In genomic region chr5:157543825-157544622, GRCh38 we compare ENCODE assay signal across 9 cellular contexts. TPM values are rescaled to one million over a fixed set of nuclear protein-coding genes. Genes with fewer than 3 reads are reported as not detected.
DNase-seq lines count a peak whose midpoint lies in the region; ATAC-seq and TF ChIP-seq lines count a peak whose summit lies in the region.
"Had no signal": no experiment of that assay in that cellular context is flagged by ENCODE, and none has a peak within 500 bp of the region (broad histone marks: within the 10 kb centered on the region; RNA-seq: fewer than 3 reads in every experiment).

No MANE protein-coding gene starts in this region.

- H2AK5ac ChIP-seq in IMR-90 (ENCODE audit: low read depth, low read length) = peak overlapping the region; percentile 69

- dilution Hi-C loops in IMR-90 (cut with HindIII; ENCODE audit: low sequenced_read_pairs, unreplicated experiment) = no loop called here

- H3K14ac ChIP-seq in IMR-90 (replicated peaks; ENCODE audit: low read depth, low read length) = peak overlapping the region; percentile 80

- peak overlapping the region; percentile 84 for H3K4ac ChIP-seq in IMR-90 (ENCODE audit: low read depth, low read length)

- no peaks in the 10 kb centered on the region for H3K9me3 ChIP-seq in CD4-positive, alpha-beta T cell (ENCODE audit: control insufficient read depth, low read length)
- no peaks in the 10 kb centered on the region for H3K9me3 ChIP-seq in IMR-90 (ENCODE audit: control insufficient read depth, insufficient read depth, low read length)

- peaks cover 58% of the 10 kb centered on the region for H3K4me1 ChIP-seq in IMR-90 (ENCODE audit: control insufficient read depth, insufficient read depth, low read length)

- H2BK20ac ChIP-seq in IMR-90 (ENCODE audit: low read depth, low read length) = peak overlapping the region; percentile 86; the same call in 1 of the 2 replicates

- ATAC-seq in CD4-positive, alpha-beta T cell (ENCODE audit: poor library complexity) = peak; percentile 6
- peak; percentile 53 for ATAC-seq in IMR-90 (ENCODE audit: low read depth)
- ATAC-seq in central memory CD8-positive, alpha-beta T cell (replicated peaks; ENCODE audit: extremely low read depth, poor library complexity, severe bottlenecking) = no peak
- no peak for ATAC-seq in Right ventricle myocardium inferior

- in situ Hi-C loops in IMR-90 (cut with MboI; ENCODE audit: low sequenced_read_pairs) = no loop called here

- peak overlapping the region; percentile 87 for H3K27ac Mint-ChIP-seq in CD4-positive, alpha-beta T cell
- peak overlapping the region; percentile 89 for H3K27ac Mint-ChIP-seq in central memory CD8-positive, alpha-beta T cell (ENCODE audit: low read depth)
- H3K27ac Mint-ChIP-seq in neural crest cell (ENCODE audit: unreplicated experiment) = peak overlapping the region; percentile 38

- POLR2A ChIA-PET in CD4-positive, alpha-beta T cell (lab: Charles Lee) = interaction anchor here (0.7 to 0.8 kb wide), 2 partner anchors 25 to 52 kb away, joined by 3 to 5 read pairs; no protein-coding TSS in a partner anchor
- POLR2A ChIA-PET in IMR-90 (lab: Charles Lee; ENCODE audit: unreplicated experiment) = no interaction called here

- peaks cover 35 to 82% of the 10 kb centered on the region in 2 experiments; a peak in 3 of 4 replicates for H3K79me1 ChIP-seq in IMR-90 (ENCODE audit: low read depth in 1 of 2, low read length in 2 of 2)

- peak overlapping the region; percentile 87 for H2BK120ac ChIP-seq in IMR-90 (ENCODE audit: low read depth, low read length)

- no peak overlapping the region for H2AK9ac ChIP-seq in IMR-90 (replicated peaks; ENCODE audit: low read depth, low read length, poor library complexity)

- H3K9ac ChIP-seq in IMR-90 (ENCODE audit: low read depth, low read length) = peak overlapping the region; percentile 51

- H3K4me3 Mint-ChIP-seq in CD4-positive, alpha-beta T cell = peak overlapping the region; percentile 61
- peak overlapping the region; percentile 68 for H3K4me3 Mint-ChIP-seq in central memory CD8-positive, alpha-beta T cell
- no peak overlapping the region for H3K4me3 Mint-ChIP-seq in neural crest cell

- no peaks in the 10 kb centered on the region for H3K27me3 Mint-ChIP-seq in CD4-positive, alpha-beta T cell
- H3K27me3 Mint-ChIP-seq in central memory CD8-positive, alpha-beta T cell = no peaks in the 10 kb centered on the region
- H3K27me3 Mint-ChIP-seq in neural crest cell (ENCODE audit: low read depth) = no peaks in the 10 kb centered on the region

- H3K36me3 ChIP-seq in IMR-90 (ENCODE audit: control insufficient read depth, insufficient read depth, low read length) = peaks cover 3% of the 10 kb centered on the region

- peaks cover 15% of the 10 kb centered on the region; the same call in 1 of the 2 replicates for H4K20me1 ChIP-seq in IMR-90 (ENCODE audit: insufficient read depth, low read length)

- H3K36me3 Mint-ChIP-seq in CD4-positive, alpha-beta T cell (ENCODE audit: low read depth) = no peaks in the 10 kb centered on the region
- H3K36me3 Mint-ChIP-seq in central memory CD8-positive, alpha-beta T cell (ENCODE audit: insufficient read depth) = no peaks in the 10 kb centered on the region
- H3K36me3 Mint-ChIP-seq in neural crest cell (ENCODE audit: low read depth) = peaks cover 5% of the 10 kb centered on the region

- H3K9me1 ChIP-seq in IMR-90 (ENCODE audit: insufficient read depth, low read length) = peaks cover 31% of the 10 kb centered on the region

- no peak for TF ChIP-seq CTCF in CD4-positive, alpha-beta T cell (IDR thresholded peaks at IDR 0.05)
- TF ChIP-seq CTCF in IMR-90 (conservative IDR thresholded peaks at IDR 0.05; ENCODE audit: low read depth, low read length) (no peak), neural crest cell (conservative IDR thresholded peaks at IDR 0.05) (no peak), GM20000 (IDR thresholded peaks at IDR 0.05; ENCODE audit: extremely low read depth, missing control alignments) (no peak)

- H2BK15ac ChIP-seq in IMR-90 (ENCODE audit: low read depth, low read length) = peak overlapping the region; percentile 77

- H4K8ac ChIP-seq in IMR-90 (ENCODE audit: low read depth in 2 of 2, low read length in 2 of 2) = peak overlapping the region; percentile 76 to 88

- H4K5ac ChIP-seq in IMR-90 (ENCODE audit: low read depth, low read length) = peak overlapping the region; percentile 83

- TF ChIP-seq RAD21 in IMR-90 (IDR thresholded peaks at IDR 0.05; ENCODE audit: low read length) = no peak

- no peaks in the 10 kb centered on the region for H3K27me3 ChIP-seq in CD4-positive, alpha-beta T cell (ENCODE audit: control insufficient read depth, insufficient read depth, low read length)
- no peaks in the 10 kb centered on the region for H3K27me3 ChIP-seq in IMR-90 (ENCODE audit: control insufficient read depth, insufficient read depth, low read length)

- H3K4me3 ChIP-seq in IMR-90 (ENCODE audit: insufficient read depth, low read depth, low read length) = no peak overlapping the region

- CTCF ChIA-PET in CD4-positive, alpha-beta T cell (lab: Charles Lee) = no interaction called here
- CTCF ChIA-PET in IMR-90 (lab: Yijun Ruan, JAX) = no interaction called here

- peak overlapping the region; percentile 48 for H2BK5ac ChIP-seq in IMR-90 (ENCODE audit: low read depth, low read length, poor library complexity, severe bottlenecking)

- H3K18ac ChIP-seq in IMR-90 (ENCODE audit: low read depth, low read length) = peak overlapping the region; percentile 88

- WGBS in IMR-90 (ENCODE audit: extremely low coverage in 2 of 2, insufficient read length in 1 of 2), 2 experiments = no CpG with 5 or more reads among the region's 10 CpGs

- no peak for TF ChIP-seq POLR2A in IMR-90 (IDR thresholded peaks at IDR 0.05; ENCODE audit: low read depth, low read length)

- no peak for DNase-seq in CD4-positive, alpha-beta T cell
- DNase-seq in IMR-90 (peak; percentile 87), neural crest cell (ENCODE audit: low read depth, low spot score) (no peak), HPDE6-E6E7 (ENCODE audit: extremely low spot score) (no peak), NCI-H446 treated with DMSO at 0.1 percent for 48 hours (lab: John Stamatoyannopoulos, UW) (no peak), GM20000 (ENCODE audit: low spot score) (no peak), Right ventricle myocardium inferior (ENCODE audit: missing footprints) (no peak)
- DNase-seq in central memory CD8-positive, alpha-beta T cell (ENCODE audit: low spot score in 2 of 2) = no peak
- DNase-seq: NCI-H1436 had no signal

- H3K56ac ChIP-seq in IMR-90 (ENCODE audit: extremely low read depth, insufficient read depth, low read length) = peak overlapping the region; percentile 44; the same call in 1 of the 2 replicates

- H3K9me3 Mint-ChIP-seq in CD4-positive, alpha-beta T cell = no peaks in the 10 kb centered on the region
- H3K9me3 Mint-ChIP-seq in central memory CD8-positive, alpha-beta T cell = no peaks in the 10 kb centered on the region
- H3K9me3 Mint-ChIP-seq in neural crest cell = peaks cover 4% of the 10 kb centered on the region

- intact Hi-C loops in CD4-positive, alpha-beta T cell (cut with DNase I, micrococcal nuclease) = loop anchor here (2.0 to 5.0 kb wide), 4 partner anchors 33 to 188 kb away; partner anchors contain the start of genes ADAM19 (in 1 of the 2), SOX30 (in 1 of the 2) and THG1L (in 1 of the 2)
- intact Hi-C loops in IMR-90 (cut with micrococcal nuclease) (no loop called here), Right ventricle myocardium inferior (cut with DNase I) (no loop called here)

- H4K91ac ChIP-seq in IMR-90 (ENCODE audit: insufficient read depth, low read depth, low read length) = peak overlapping the region; percentile 80

- H3K4me2 ChIP-seq in IMR-90 (ENCODE audit: low read depth, low read length) = peak overlapping the region; percentile 76

- peak overlapping the region; percentile 75 for H3K23ac ChIP-seq in IMR-90 (ENCODE audit: low read depth, low read length)

- no peak overlapping the region for H2AFZ ChIP-seq in IMR-90 (replicated peaks; ENCODE audit: low read length, poor library complexity)

- peak overlapping the region; percentile 51 for H3K27ac ChIP-seq in CD4-positive, alpha-beta T cell (ENCODE audit: low read depth, low read length)
- peak overlapping the region; percentile 87 for H3K27ac ChIP-seq in IMR-90 (ENCODE audit: insufficient read depth, low read length)

- BruUV-seq in IMR-90 (replicated peaks; lab: Mats Ljungman, UMichigan) = no TSS peak

- H3K4me1 Mint-ChIP-seq in CD4-positive, alpha-beta T cell (ENCODE audit: low read depth) = peaks cover 96% of the 10 kb centered on the region
- H3K4me1 Mint-ChIP-seq in central memory CD8-positive, alpha-beta T cell = peaks cover 67% of the 10 kb centered on the region
- peaks cover 35% of the 10 kb centered on the region for H3K4me1 Mint-ChIP-seq in neural crest cell

TF ChIP-seq in IMR-90, 13 proteins besides CTCF, POLR2A, EP300 and RAD21:
- TF ChIP-seq MXI1 (IDR thresholded peaks at IDR 0.05; ENCODE audit: borderline replicate concordance, low read depth, low read length) (peak; percentile 57; the same call in 1 of the 2 replicates), CEBPB (IDR thresholded peaks at IDR 0.05; ENCODE audit: low read depth, low read length) (peak; percentile 57; the same call in 1 of the 2 replicates), BHLHE40 (IDR thresholded peaks at IDR 0.05; ENCODE audit: low read depth, low read length) (peak; percentile 63; the same call in 1 of the 2 replicates), USF2 (IDR thresholded peaks at IDR 0.05; ENCODE audit: low read depth, low read length) (no peak), MAZ (IDR thresholded peaks at IDR 0.05; ENCODE audit: borderline replicate concordance, low read depth, low read length) (no peak)

RNA-seq across cellular contexts. Expression of gene ADAM19, which starts 31.6 kb away (rescaled TPM):
- 10 to 100 TPM; 26.7 to 29.1 TPM for total RNA-seq in CD4-positive, alpha-beta T cell
- total RNA-seq in IMR-90 (2012; rRNA removed) (35.5 and 38.3 TPM in 2 replicates), neural crest cell (9.1 and 11.3 TPM in 2 replicates), Right ventricle myocardium inferior (11.3 TPM)
- 47.8 and 49.2 TPM in 2 replicates for polyA plus RNA-seq in IMR-90 (2012; rRNA removed)
- polyA plus RNA-seq in IMR-90 (2012; cell fraction: cytosol; rRNA removed) = 25.7 and 37.1 TPM in 2 replicates
- polyA plus RNA-seq in IMR-90 (2012; cell fraction: nucleus; rRNA removed; ENCODE audit: low replicate concordance) = 70.4 and 79.6 TPM in 2 replicates

Comparison
In these comparisons a context has a peak if more than half of its experiments do, and no peak if none do; other contexts are left out.
1. ATAC-seq: peak in CD4-positive, alpha-beta T cell (single experiment) and IMR-90 (single experiment); none in central memory CD8-positive, alpha-beta T cell (single experiment) and Right ventricle myocardium inferior (single experiment).
2. H3K27ac Mint-ChIP-seq: peak in every context shown above with its lines; median percentile 89 in central memory CD8-positive, alpha-beta T cell; 87 in CD4-positive, alpha-beta T cell; 38 in neural crest cell.
3. intact Hi-C loops: an anchor here in CD4-positive, alpha-beta T cell (2.0 to 5.0 kb wide); none called in IMR-90 and Right ventricle myocardium inferior.